ENCODE assay signal across 1 cellular context in genomic region chr15:57706405-57707209, GRCh38.
TF ChIP-seq lines count a peak whose summit lies in the region.

Gene POLR2M, plus strand, starts transcription at chr15:57706714. Its CDS starts 129 bp downstream, at chr15:57706843.

TF ChIP-seq in HepG2, 621 proteins besides CTCF, POLR2A, EP300 and RAD21 (continued from another document and continues in another):
- TF ChIP-seq TFDP2 (CRISPR knock-in tag; IDR thresholded peaks at IDR 0.05) (peak; percentile 95), SP4 (CRISPR knock-in tag; IDR thresholded peaks at IDR 0.05) (peak; percentile 45), GABPA (IDR thresholded peaks at IDR 0.05; ENCODE audit: low read depth, low read length) (peak; percentile 78), GABPA (CRISPR knock-in tag; IDR thresholded peaks at IDR 0.05; ENCODE audit: low read depth) (peak; percentile 96), ZHX2 (IDR thresholded peaks at IDR 0.05; ENCODE audit: low read depth) (peak; percentile 90), ZHX2 (CRISPR knock-in tag; IDR thresholded peaks at IDR 0.05; ENCODE audit: borderline replicate concordance) (no peak; the same call in 1 of the 2 replicates), THRA (CRISPR knock-in tag; IDR thresholded peaks at IDR 0.05; ENCODE audit: borderline replicate concordance) (0 out of 2 replicates have a peak, but pooled peaks have one; percentile 24), ARID3A (IDR thresholded peaks at IDR 0.05; ENCODE audit: low read depth, low read length) (0 out of 2 replicates have a peak, but pooled peaks have one; percentile 17), BORCS8-MEF2B (CRISPR knock-in tag; IDR thresholded peaks at IDR 0.05) (peak; percentile 20; the same call in 1 of the 2 replicates), YEATS4 (CRISPR knock-in tag; IDR thresholded peaks at IDR 0.05; ENCODE audit: borderline replicate concordance) (peak; percentile 76; the same call in 1 of the 2 replicates), ZNF776 (CRISPR knock-in tag; IDR thresholded peaks at IDR 0.05) (no peak; the same call in 1 of the 2 replicates), CEBPG (CRISPR knock-in tag; IDR thresholded peaks at IDR 0.05) (peak; percentile 43; the same call in 1 of the 2 replicates), PHF8 (CRISPR knock-in tag; IDR thresholded peaks at IDR 0.05) (peak; percentile 95), MXD1 (CRISPR knock-in tag; IDR thresholded peaks at IDR 0.05) (0 out of 2 replicates have a peak, but pooled peaks have one; percentile 47), MAX (IDR thresholded peaks at IDR 0.05) (peak; percentile 88), XBP1 (CRISPR knock-in tag; IDR thresholded peaks at IDR 0.05) (no peak), MYC (CRISPR knock-in tag; IDR thresholded peaks at IDR 0.05; ENCODE audit: borderline replicate concordance) (peak; percentile 51; the same call in 1 of the 2 replicates), PAWR (CRISPR knock-in tag; IDR thresholded peaks at IDR 0.05; ENCODE audit: borderline replicate concordance) (0 out of 2 replicates have a peak, but pooled peaks have one; percentile 33), HOXA5 (CRISPR knock-in tag; IDR thresholded peaks at IDR 0.05) (no peak), KDM3A (CRISPR knock-in tag; IDR thresholded peaks at IDR 0.05; ENCODE audit: low read depth) (0 out of 2 replicates have a peak, but pooled peaks have one; percentile 42), HMG20B (CRISPR knock-in tag; conservative IDR thresholded peaks at IDR 0.05) (peak; percentile 40; the same call in 1 of the 2 replicates), KDM5B (CRISPR knock-in tag; IDR thresholded peaks at IDR 0.05; ENCODE audit: borderline replicate concordance) (peak; percentile 80; the same call in 1 of the 2 replicates), ZNF280B (CRISPR knock-in tag; IDR thresholded peaks at IDR 0.05; ENCODE audit: borderline replicate concordance) (peak; percentile 75; the same call in 1 of the 2 replicates), KLF6 (CRISPR knock-in tag; IDR thresholded peaks at IDR 0.05) (peak; percentile 48; the same call in 1 of the 2 replicates), TOPORS (CRISPR knock-in tag; IDR thresholded peaks at IDR 0.05) (peak; percentile 71), ZNF317 (CRISPR knock-in tag; IDR thresholded peaks at IDR 0.05) (0 out of 2 replicates have a peak, but pooled peaks have one; percentile 78), ZNF556 (CRISPR knock-in tag; IDR thresholded peaks at IDR 0.05; ENCODE audit: borderline replicate concordance) (no peak), ZNF615 (CRISPR knock-in tag; IDR thresholded peaks at IDR 0.05; ENCODE audit: borderline replicate concordance) (0 out of 2 replicates have a peak, but pooled peaks have one; percentile 81), ZNF33B (CRISPR knock-in tag; IDR thresholded peaks at IDR 0.05) (0 out of 2 replicates have a peak, but pooled peaks have one; percentile 24), SUZ12 (IDR thresholded peaks at IDR 0.05; ENCODE audit: low read depth, low read length) (no peak), ZNF430 (CRISPR knock-in tag; IDR thresholded peaks at IDR 0.05) (peak; percentile 79; the same call in 1 of the 2 replicates), ZIK1 (CRISPR knock-in tag; IDR thresholded peaks at IDR 0.05; ENCODE audit: borderline replicate concordance, low read depth) (0 out of 2 replicates have a peak, but pooled peaks have one; percentile 41), ARID2 (CRISPR knock-in tag; IDR thresholded peaks at IDR 0.05; ENCODE audit: borderline replicate concordance) (peak; percentile 55; the same call in 1 of the 2 replicates), SETDB1 (CRISPR knock-in tag; IDR thresholded peaks at IDR 0.05; ENCODE audit: borderline replicate concordance) (peak; percentile 97), MIER2 (CRISPR knock-in tag; IDR thresholded peaks at IDR 0.05) (peak; percentile 72; the same call in 1 of the 2 replicates), FOXA1 (IDR thresholded peaks at IDR 0.05) (no peak), FOXA1 (CRISPR knock-in tag; IDR thresholded peaks at IDR 0.05) (peak; percentile 44; the same call in 1 of the 2 replicates)
- TF ChIP-seq, protein P1, sequence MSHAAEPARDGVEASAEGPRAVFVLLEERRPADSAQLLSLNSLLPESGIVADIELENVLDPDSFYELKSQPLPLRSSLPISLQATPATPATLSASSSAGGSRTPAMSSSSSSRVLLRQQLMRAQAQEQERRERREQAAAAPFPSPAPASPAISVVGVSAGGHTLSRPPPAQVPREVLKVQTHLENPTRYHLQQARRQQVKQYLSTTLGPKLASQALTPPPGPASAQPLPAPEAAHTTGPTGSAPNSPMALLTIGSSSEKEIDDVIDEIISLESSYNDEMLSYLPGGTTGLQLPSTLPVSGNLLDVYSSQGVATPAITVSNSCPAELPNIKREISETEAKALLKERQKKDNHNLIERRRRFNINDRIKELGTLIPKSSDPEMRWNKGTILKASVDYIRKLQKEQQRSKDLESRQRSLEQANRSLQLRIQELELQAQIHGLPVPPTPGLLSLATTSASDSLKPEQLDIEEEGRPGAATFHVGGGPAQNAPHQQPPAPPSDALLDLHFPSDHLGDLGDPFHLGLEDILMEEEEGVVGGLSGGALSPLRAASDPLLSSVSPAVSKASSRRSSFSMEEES (CRISPR knock-in tag; IDR thresholded peaks at IDR 0.05), result peak; percentile 47; the same call in 1 of the 2 replicates
- TF ChIP-seq, protein P2, sequence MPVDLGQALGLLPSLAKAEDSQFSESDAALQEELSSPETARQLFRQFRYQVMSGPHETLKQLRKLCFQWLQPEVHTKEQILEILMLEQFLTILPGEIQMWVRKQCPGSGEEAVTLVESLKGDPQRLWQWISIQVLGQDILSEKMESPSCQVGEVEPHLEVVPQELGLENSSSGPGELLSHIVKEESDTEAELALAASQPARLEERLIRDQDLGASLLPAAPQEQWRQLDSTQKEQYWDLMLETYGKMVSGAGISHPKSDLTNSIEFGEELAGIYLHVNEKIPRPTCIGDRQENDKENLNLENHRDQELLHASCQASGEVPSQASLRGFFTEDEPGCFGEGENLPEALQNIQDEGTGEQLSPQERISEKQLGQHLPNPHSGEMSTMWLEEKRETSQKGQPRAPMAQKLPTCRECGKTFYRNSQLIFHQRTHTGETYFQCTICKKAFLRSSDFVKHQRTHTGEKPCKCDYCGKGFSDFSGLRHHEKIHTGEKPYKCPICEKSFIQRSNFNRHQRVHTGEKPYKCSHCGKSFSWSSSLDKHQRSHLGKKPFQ (CRISPR knock-in tag; IDR thresholded peaks at IDR 0.05; ENCODE audit: insufficient replicate concordance), result peak; percentile 35
- TF ChIP-seq, protein P3, sequence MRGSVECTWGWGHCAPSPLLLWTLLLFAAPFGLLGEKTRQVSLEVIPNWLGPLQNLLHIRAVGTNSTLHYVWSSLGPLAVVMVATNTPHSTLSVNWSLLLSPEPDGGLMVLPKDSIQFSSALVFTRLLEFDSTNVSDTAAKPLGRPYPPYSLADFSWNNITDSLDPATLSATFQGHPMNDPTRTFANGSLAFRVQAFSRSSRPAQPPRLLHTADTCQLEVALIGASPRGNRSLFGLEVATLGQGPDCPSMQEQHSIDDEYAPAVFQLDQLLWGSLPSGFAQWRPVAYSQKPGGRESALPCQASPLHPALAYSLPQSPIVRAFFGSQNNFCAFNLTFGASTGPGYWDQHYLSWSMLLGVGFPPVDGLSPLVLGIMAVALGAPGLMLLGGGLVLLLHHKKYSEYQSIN (CRISPR knock-in tag; IDR thresholded peaks at IDR 0.05; ENCODE audit: borderline replicate concordance), result no peak
- TF ChIP-seq, protein P4, sequence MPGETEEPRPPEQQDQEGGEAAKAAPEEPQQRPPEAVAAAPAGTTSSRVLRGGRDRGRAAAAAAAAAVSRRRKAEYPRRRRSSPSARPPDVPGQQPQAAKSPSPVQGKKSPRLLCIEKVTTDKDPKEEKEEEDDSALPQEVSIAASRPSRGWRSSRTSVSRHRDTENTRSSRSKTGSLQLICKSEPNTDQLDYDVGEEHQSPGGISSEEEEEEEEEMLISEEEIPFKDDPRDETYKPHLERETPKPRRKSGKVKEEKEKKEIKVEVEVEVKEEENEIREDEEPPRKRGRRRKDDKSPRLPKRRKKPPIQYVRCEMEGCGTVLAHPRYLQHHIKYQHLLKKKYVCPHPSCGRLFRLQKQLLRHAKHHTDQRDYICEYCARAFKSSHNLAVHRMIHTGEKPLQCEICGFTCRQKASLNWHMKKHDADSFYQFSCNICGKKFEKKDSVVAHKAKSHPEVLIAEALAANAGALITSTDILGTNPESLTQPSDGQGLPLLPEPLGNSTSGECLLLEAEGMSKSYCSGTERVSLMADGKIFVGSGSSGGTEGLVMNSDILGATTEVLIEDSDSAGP (CRISPR knock-in tag; IDR thresholded peaks at IDR 0.05; ENCODE audit: borderline replicate concordance), result peak; percentile 93; the same call in 1 of the 2 replicates
